Comparison of ENCODE assay signal across 9 cellular contexts in the genomic region with DNA sequence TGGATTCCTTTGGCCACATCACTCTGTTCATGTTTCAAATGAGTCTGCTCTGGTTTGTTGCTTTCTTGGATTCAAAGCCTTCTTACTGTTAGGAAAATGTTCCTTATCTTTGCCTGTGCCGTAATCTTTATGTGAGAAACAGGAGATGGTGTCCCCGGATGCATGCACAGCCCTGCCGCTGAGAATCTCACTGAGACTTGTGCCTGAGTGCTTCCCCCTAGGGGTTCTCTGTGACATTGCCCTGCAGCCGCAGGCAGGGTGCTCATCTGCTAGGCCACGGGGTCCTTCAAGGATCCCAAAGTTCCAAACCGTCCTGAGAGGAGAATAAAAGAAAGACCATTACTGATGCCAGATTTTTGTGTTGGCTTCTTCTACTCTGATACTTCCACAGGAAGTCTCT.
DNase-seq lines count a peak whose midpoint lies in the region; ATAC-seq and TF ChIP-seq lines count a peak whose summit lies in the region.
"Had no signal": no experiment of that assay in that cellular context is flagged by ENCODE, and none has a peak within 500 bp of the region (broad histone marks: within the 10 kb centered on the region; RNA-seq: fewer than 3 reads in every experiment).

No MANE protein-coding gene starts in this region.

- H3K27me3 Mint-ChIP-seq in activated CD8-positive, alpha-beta T cell treated with anti-CD3 and anti-CD28 coated beads for 36 hours = no peaks in the 10 kb centered on the region
- H3K27me3 Mint-ChIP-seq in activated CD8-positive, alpha-beta T cell treated with anti-CD3 and anti-CD28 coated beads, Interleukin-2, amount 10 ng/mL, durations not matched to agents 7 days and 5 days (ENCODE audit: low read depth) = peaks cover 3% of the 10 kb centered on the region
- peaks cover 28% of the 10 kb centered on the region for H3K27me3 Mint-ChIP-seq in progenitor cell of endocrine pancreas

- in situ Hi-C loops in astrocyte of the cerebellum (cut with HindIII; ENCODE audit: low sequenced_read_pairs) = loop anchor here (5.0 kb wide), 1 partner anchor 33 kb away; no protein-coding TSS in a partner anchor

- H3K4me1 Mint-ChIP-seq in activated CD8-positive, alpha-beta T cell treated with anti-CD3 and anti-CD28 coated beads for 36 hours (ENCODE audit: low read depth) = peaks cover 10% of the 10 kb centered on the region
- H3K4me1 Mint-ChIP-seq in activated CD8-positive, alpha-beta T cell treated with anti-CD3 and anti-CD28 coated beads, Interleukin-2, amount 10 ng/mL, durations not matched to agents 7 days and 5 days (ENCODE audit: low read depth) = peaks cover 16% of the 10 kb centered on the region
- H3K4me1 Mint-ChIP-seq in progenitor cell of endocrine pancreas (ENCODE audit: low read depth) = peaks cover 18% of the 10 kb centered on the region

- no peaks in the 10 kb centered on the region for H3K36me3 Mint-ChIP-seq in activated CD8-positive, alpha-beta T cell treated with anti-CD3 and anti-CD28 coated beads for 36 hours (ENCODE audit: low read depth)
- H3K36me3 Mint-ChIP-seq in activated CD8-positive, alpha-beta T cell treated with anti-CD3 and anti-CD28 coated beads, Interleukin-2, amount 10 ng/mL, durations not matched to agents 7 days and 5 days (ENCODE audit: low read depth) = no peaks in the 10 kb centered on the region
- no peaks in the 10 kb centered on the region for H3K36me3 Mint-ChIP-seq in progenitor cell of endocrine pancreas (ENCODE audit: insufficient read depth)

- DNase-seq in activated CD8-positive, alpha-beta T cell treated with anti-CD3 and anti-CD28 coated beads for 36 hours = peak; percentile 29
- no peak for DNase-seq in activated CD8-positive, alpha-beta T cell treated with anti-CD3 and anti-CD28 coated beads, Interleukin-2, amount 10 ng/mL, durations not matched to agents 7 days and 5 days
- no peak for DNase-seq in astrocyte of the cerebellum (ENCODE audit: low read depth)
- no peak for DNase-seq in progenitor cell of endocrine pancreas (ENCODE audit: low spot score, unreplicated experiment)
- DNase-seq in RPMI8226 = no peak
- no peak for DNase-seq in HK-2 (ENCODE audit: unreplicated experiment)

- no peaks in the 10 kb centered on the region for H3K9me3 Mint-ChIP-seq in activated CD8-positive, alpha-beta T cell treated with anti-CD3 and anti-CD28 coated beads for 36 hours
- no peaks in the 10 kb centered on the region for H3K9me3 Mint-ChIP-seq in activated CD8-positive, alpha-beta T cell treated with anti-CD3 and anti-CD28 coated beads, Interleukin-2, amount 10 ng/mL, durations not matched to agents 7 days and 5 days (ENCODE audit: insufficient read depth)
- no peaks in the 10 kb centered on the region for H3K9me3 Mint-ChIP-seq in progenitor cell of endocrine pancreas (ENCODE audit: low read depth)
- H3K9me3 Mint-ChIP-seq: T-helper 1 cell treated with Interleukin-12 subunit alpha and Interleukin-12 subunit beta and Interleukin-4 antibody, amounts not matched to agents 30 μg/mL and 1 μg/mL, for 36 hours had no signal

- peak; percentile 57 for TF ChIP-seq CTCF in activated CD8-positive, alpha-beta T cell treated with anti-CD3 and anti-CD28 coated beads for 36 hours (IDR thresholded peaks at IDR 0.05)
- TF ChIP-seq CTCF in astrocyte of the cerebellum (IDR thresholded peaks at IDR 0.05; ENCODE audit: low read depth, low read length, missing control alignments) (peak; percentile 11), progenitor cell of endocrine pancreas (IDR thresholded peaks at IDR 0.05; ENCODE audit: unreplicated experiment) (peak; percentile 38)

- intact Hi-C loops in activated CD8-positive, alpha-beta T cell treated with anti-CD3 and anti-CD28 coated beads for 36 hours (cut with micrococcal nuclease) = no loop called here

- POLR2A ChIA-PET in activated CD8-positive, alpha-beta T cell treated with anti-CD3 and anti-CD28 coated beads for 36 hours (lab: Charles Lee) = interaction anchor here (0.6 to 1.1 kb wide), 2 partner anchors 13 to 30 kb away, joined by 3 to 4 read pairs; no protein-coding TSS in a partner anchor
- POLR2A ChIA-PET in activated CD8-positive, alpha-beta T cell treated with anti-CD3 and anti-CD28 coated beads, Interleukin-2, amount 10 ng/mL, durations not matched to agents 7 days and 5 days (lab: Charles Lee) = no interaction called here

- H3K4me3 Mint-ChIP-seq in activated CD8-positive, alpha-beta T cell treated with anti-CD3 and anti-CD28 coated beads for 36 hours = no peak overlapping the region
- no peak overlapping the region for H3K4me3 Mint-ChIP-seq in activated CD8-positive, alpha-beta T cell treated with anti-CD3 and anti-CD28 coated beads, Interleukin-2, amount 10 ng/mL, durations not matched to agents 7 days and 5 days
- no peak overlapping the region for H3K4me3 Mint-ChIP-seq in progenitor cell of endocrine pancreas (ENCODE audit: low read depth)
- H3K4me3 Mint-ChIP-seq: T-helper 1 cell treated with Interleukin-12 subunit alpha and Interleukin-12 subunit beta and Interleukin-4 antibody, amounts not matched to agents 30 μg/mL and 1 μg/mL, for 36 hours had no signal

- peak; percentile 72 for ATAC-seq in activated CD8-positive, alpha-beta T cell treated with anti-CD3 and anti-CD28 coated beads for 36 hours
- no peak for ATAC-seq in activated CD8-positive, alpha-beta T cell treated with anti-CD3 and anti-CD28 coated beads, Interleukin-2, amount 10 ng/mL, durations not matched to agents 7 days and 5 days
- peak; percentile 64 for ATAC-seq in HG03442 (IDR thresholded peaks at IDR 0.05; ENCODE audit: unreplicated experiment)
- ATAC-seq in HG02973 (IDR thresholded peaks at IDR 0.05; ENCODE audit: unreplicated experiment) = no peak

- no peak overlapping the region for H3K27ac Mint-ChIP-seq in activated CD8-positive, alpha-beta T cell treated with anti-CD3 and anti-CD28 coated beads for 36 hours
- no peak overlapping the region for H3K27ac Mint-ChIP-seq in activated CD8-positive, alpha-beta T cell treated with anti-CD3 and anti-CD28 coated beads, Interleukin-2, amount 10 ng/mL, durations not matched to agents 7 days and 5 days
- H3K27ac Mint-ChIP-seq in progenitor cell of endocrine pancreas = no peak overlapping the region
- H3K27ac Mint-ChIP-seq: T-helper 1 cell treated with Interleukin-12 subunit alpha and Interleukin-12 subunit beta and Interleukin-4 antibody, amounts not matched to agents 30 μg/mL and 1 μg/mL, for 36 hours had no signal

- no peak overlapping the region for H3K4me3 ChIP-seq in astrocyte of the cerebellum (ENCODE audit: low read depth, low read length)

- CTCF ChIA-PET in activated CD8-positive, alpha-beta T cell treated with anti-CD3 and anti-CD28 coated beads for 36 hours (lab: Charles Lee) = no interaction called here
- CTCF ChIA-PET in activated CD8-positive, alpha-beta T cell treated with anti-CD3 and anti-CD28 coated beads, Interleukin-2, amount 10 ng/mL, durations not matched to agents 7 days and 5 days (lab: Charles Lee) = interaction anchor here (2.8 kb wide), 1 partner anchor 13 kb away, joined by 10 read pairs; no protein-coding TSS in a partner anchor

Comparison
In these comparisons a context has a peak if more than half of its experiments do, and no peak if none do; other contexts are left out.
1. ATAC-seq: peak in activated CD8-positive, alpha-beta T cell treated with anti-CD3 and anti-CD28 coated beads for 36 hours (single experiment) and HG03442 (single experiment); none in activated CD8-positive, alpha-beta T cell treated with anti-CD3 and anti-CD28 coated beads, Interleukin-2, amount 10 ng/mL, durations not matched to agents 7 days and 5 days (single experiment) and HG02973 (single experiment).
2. Peak in every context shown above with its lines, with median percentiles within 50 percentile points of each other: CTCF ChIP-seq.